1 cellular context compared by ENCODE assay signal in the genomic region with DNA sequence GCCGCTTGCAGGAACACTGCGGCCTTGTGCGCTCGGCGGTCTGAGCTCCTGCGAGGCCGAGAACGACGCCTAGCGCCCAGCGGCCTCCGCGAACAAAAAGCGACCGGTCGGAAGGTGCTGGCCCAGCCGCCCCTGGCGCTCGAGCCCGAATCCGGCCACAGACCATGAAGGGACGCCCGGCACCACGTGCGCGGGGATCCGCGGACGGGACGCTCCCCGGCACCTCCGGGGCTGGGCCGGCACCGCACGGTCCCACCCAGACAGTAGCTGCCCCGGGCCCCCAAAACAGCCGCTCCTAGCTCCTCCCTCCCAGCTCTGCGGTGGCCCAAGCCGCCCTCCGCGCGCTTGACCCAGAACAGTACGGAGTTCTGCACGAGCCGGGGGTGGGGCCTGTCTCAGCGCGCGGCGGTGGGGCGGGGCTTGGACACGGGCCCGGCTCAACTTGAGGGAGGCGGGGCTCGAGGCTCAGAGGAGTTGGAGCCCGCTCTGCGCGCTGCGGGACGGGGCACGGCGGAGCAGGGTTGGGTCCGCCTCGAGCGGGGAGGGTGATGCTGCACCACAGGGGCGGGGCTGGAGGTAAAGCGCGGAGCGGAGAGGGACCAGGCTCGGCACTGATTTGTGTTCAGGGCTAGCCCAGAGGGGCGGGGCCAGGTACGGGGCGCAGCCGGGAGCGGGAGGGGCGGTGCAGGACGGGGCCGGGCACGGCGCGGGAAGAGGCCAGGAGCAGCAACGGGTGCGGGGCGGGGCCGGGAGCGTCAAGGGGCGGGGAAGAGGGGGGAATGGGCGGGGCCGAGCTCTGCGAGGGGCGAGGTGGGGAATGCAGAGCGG.
TF ChIP-seq lines count a peak whose summit lies in the region.

No MANE protein-coding gene starts in this region.

TF ChIP-seq in HEK293, 187 proteins besides CTCF, POLR2A, EP300 and RAD21 (continued from another document):
- TF ChIP-seq, protein P1, sequence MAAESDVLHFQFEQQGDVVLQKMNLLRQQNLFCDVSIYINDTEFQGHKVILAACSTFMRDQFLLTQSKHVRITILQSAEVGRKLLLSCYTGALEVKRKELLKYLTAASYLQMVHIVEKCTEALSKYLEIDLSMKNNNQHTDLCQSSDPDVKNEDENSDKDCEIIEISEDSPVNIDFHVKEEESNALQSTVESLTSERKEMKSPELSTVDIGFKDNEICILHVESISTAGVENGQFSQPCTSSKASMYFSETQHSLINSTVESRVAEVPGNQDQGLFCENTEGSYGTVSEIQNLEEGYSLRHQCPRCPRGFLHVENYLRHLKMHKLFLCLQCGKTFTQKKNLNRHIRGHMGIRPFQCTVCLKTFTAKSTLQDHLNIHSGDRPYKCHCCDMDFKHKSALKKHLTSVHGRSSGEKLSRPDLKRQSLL (tag by site-specific recombination; IDR thresholded peaks at IDR 0.05), result peak; percentile 77
- peak; percentile 90 for TF ChIP-seq ZNF610 (tag by site-specific recombination; IDR thresholded peaks at IDR 0.05; ENCODE audit: borderline replicate concordance)
- TF ChIP-seq, protein P2, sequence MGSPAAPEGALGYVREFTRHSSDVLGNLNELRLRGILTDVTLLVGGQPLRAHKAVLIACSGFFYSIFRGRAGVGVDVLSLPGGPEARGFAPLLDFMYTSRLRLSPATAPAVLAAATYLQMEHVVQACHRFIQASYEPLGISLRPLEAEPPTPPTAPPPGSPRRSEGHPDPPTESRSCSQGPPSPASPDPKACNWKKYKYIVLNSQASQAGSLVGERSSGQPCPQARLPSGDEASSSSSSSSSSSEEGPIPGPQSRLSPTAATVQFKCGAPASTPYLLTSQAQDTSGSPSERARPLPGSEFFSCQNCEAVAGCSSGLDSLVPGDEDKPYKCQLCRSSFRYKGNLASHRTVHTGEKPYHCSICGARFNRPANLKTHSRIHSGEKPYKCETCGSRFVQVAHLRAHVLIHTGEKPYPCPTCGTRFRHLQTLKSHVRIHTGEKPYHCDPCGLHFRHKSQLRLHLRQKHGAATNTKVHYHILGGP (tag by site-specific recombination; IDR thresholded peaks at IDR 0.05), result no peak
